ENCODE assay signal across 10 cellular contexts in genomic region chr1:170664828-170665617, GRCh38. TPM values are rescaled to one million over a fixed set of nuclear protein-coding genes. Genes with fewer than 3 reads are reported as not detected.
DNase-seq lines count a peak whose midpoint lies in the region; ATAC-seq and TF ChIP-seq lines count a peak whose summit lies in the region.
"Had no signal": no experiment of that assay in that cellular context is flagged by ENCODE, and none has a peak within 500 bp of the region (broad histone marks: within the 10 kb centered on the region; RNA-seq: fewer than 3 reads in every experiment).

No MANE protein-coding gene starts in this region.

- H3K9me3 ChIP-seq in left ventricle myocardium inferior (replicated peaks): no peaks in the 10 kb centered on the region

- TF ChIP-seq CTCF in left ventricle myocardium inferior (IDR thresholded peaks at IDR 0.05; ENCODE audit: borderline replicate concordance): peak; percentile 40

- peaks cover 94% of the 10 kb centered on the region for H3K27me3 ChIP-seq in left ventricle myocardium inferior (ENCODE audit: low read depth)

- H3K36me3 ChIP-seq in left ventricle myocardium inferior: no peaks in the 10 kb centered on the region
- H3K36me3 ChIP-seq: BLaER1 treated with 17β-estradiol and CSF1 and Interleukin-3, amounts not matched to agents 10 nM and 100 nM had no signal

- intact Hi-C loops in left ventricle myocardium inferior (cut with micrococcal nuclease) (no loop called here), sciatic nerve (cut with DNase I) (loop anchor here (5.0 kb wide), 1 partner anchor 87 kb away; no protein-coding TSS in a partner anchor)

- H3K4me3 ChIP-seq in left ventricle myocardium inferior: peak overlapping the region; percentile 82
- H3K4me3 ChIP-seq: BLaER1 treated with 17β-estradiol and CSF1 and Interleukin-3, amounts not matched to agents 10 nM and 100 nM had no signal

- DNase-seq in DMS79 treated with DMSO at 0.1 percent for 48 hours (lab: John Stamatoyannopoulos, UW): peak; percentile 11
- no peak for DNase-seq in DMS79 (lab: John Stamatoyannopoulos, UW)
- DNase-seq in T1000 (lab: John Stamatoyannopoulos, UW): peak; percentile 53
- DNase-seq in left ventricle myocardium inferior: peak; percentile 55
- DNase-seq in sciatic nerve (ENCODE audit: low spot score): no peak
- DNase-seq in DMS114 treated with DMSO at 0.1 percent for 48 hours (lab: John Stamatoyannopoulos, UW; ENCODE audit: unreplicated experiment): no peak

- peak overlapping the region; percentile 92 for H3K27ac ChIP-seq in left ventricle myocardium inferior (replicated peaks)
- H3K27ac ChIP-seq: BLaER1 treated with 17β-estradiol and CSF1 and Interleukin-3, amounts not matched to agents 10 nM and 100 nM had no signal

- peaks cover 47% of the 10 kb centered on the region for H3K4me1 ChIP-seq in left ventricle myocardium inferior

- ATAC-seq in sciatic nerve (peak; percentile 44), HG03442 (IDR thresholded peaks at IDR 0.05; ENCODE audit: unreplicated experiment) (no peak), GM19463 (IDR thresholded peaks at IDR 0.05; ENCODE audit: unreplicated experiment) (no peak)

RNA-seq across cellular contexts. Expression of gene PRRX1, which starts 1.1 kb away (rescaled TPM):
- total RNA-seq in left ventricle myocardium inferior (74.7 TPM), sciatic nerve (169 TPM)
- total RNA-seq: T-helper 1 cell treated with Interleukin-12 subunit alpha and Interleukin-12 subunit beta and Interleukin-4 antibody, amounts not matched to agents 30 ng/mL and 1 ng/mL, for 36 hours had no signal

Comparison
In these comparisons a context has a peak if more than half of its experiments do, and no peak if none do; other contexts are left out.
1. DNase-seq: peak in DMS79 treated with DMSO at 0.1 percent for 48 hours (single experiment), T1000 (single experiment) and left ventricle myocardium inferior (single experiment); none in DMS79 (single experiment), sciatic nerve (single experiment) and DMS114 treated with DMSO at 0.1 percent for 48 hours (single experiment).